In the genomic region with DNA sequence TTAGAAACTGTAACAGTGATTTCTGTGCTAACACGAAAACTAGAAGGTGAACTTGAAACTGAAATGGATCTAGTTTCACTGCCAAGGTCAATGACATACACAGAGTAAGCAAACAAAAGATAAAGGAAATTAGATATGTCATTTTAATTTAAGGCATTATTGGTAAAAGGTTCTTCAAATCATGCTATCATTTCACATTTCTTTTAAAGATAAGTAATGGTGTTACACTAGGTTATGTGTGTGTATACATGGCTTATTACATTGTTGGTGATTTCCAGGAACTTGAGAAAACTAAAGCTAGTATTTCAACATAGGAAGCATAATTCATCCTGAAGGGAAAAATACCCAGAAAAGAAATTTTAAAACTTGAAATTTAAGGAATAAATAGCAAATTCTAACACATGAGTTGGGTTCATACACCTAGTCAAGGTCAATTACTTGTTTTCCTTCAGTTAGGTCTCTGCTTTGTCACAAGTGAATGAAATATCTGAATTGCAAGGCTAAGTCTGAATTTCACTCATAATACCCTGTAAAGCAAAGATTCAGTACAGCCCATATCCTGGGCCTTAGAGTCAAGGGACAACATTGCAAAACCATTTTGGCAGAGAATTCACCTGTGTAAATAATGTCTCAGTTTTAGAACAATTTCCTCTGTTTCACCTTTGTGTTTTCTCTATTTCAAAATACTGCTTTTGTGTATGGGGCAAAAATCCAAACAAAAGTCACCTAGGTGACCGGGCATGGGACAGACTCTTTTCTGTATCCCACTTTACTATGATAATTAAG, we compare ENCODE assay signal across 1 cellular context.
A peak's percentile ranks its signal among the peaks of the same experiment; 100 is the strongest.
TF ChIP-seq lines count a peak whose summit lies in the region.

No MANE protein-coding gene starts in this region.

TF ChIP-seq in HepG2, 621 proteins besides CTCF, POLR2A, EP300 and RAD21 (continued from another document and continues in another):
- TF ChIP-seq, protein P1, sequence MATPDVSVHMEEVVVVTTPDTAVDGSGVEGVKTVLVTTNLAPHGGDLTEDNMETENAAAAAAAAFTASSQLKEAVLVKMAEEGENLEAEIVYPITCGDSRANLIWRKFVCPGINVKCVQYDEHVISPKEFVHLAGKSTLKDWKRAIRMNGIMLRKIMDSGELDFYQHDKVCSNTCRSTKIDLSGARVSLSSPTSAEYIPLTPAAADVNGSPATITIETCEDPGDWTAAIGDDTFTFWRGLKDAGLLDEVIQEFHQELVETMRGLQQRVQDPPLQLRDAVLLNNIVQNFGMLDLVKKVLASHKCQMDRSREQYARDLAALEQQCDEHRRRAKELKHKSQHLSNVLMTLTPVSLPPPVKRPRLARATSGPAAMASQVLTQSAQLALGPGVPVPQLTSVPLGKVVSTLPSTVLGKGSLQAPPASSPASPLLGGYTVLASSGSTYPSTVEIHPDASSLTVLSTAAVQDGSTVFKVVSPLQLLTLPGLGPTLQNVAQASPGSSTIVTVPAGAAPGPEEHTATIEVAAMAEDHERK (CRISPR knock-in tag; IDR thresholded peaks at IDR 0.05; ENCODE audit: low read depth): no peak
- TF ChIP-seq, protein P2, sequence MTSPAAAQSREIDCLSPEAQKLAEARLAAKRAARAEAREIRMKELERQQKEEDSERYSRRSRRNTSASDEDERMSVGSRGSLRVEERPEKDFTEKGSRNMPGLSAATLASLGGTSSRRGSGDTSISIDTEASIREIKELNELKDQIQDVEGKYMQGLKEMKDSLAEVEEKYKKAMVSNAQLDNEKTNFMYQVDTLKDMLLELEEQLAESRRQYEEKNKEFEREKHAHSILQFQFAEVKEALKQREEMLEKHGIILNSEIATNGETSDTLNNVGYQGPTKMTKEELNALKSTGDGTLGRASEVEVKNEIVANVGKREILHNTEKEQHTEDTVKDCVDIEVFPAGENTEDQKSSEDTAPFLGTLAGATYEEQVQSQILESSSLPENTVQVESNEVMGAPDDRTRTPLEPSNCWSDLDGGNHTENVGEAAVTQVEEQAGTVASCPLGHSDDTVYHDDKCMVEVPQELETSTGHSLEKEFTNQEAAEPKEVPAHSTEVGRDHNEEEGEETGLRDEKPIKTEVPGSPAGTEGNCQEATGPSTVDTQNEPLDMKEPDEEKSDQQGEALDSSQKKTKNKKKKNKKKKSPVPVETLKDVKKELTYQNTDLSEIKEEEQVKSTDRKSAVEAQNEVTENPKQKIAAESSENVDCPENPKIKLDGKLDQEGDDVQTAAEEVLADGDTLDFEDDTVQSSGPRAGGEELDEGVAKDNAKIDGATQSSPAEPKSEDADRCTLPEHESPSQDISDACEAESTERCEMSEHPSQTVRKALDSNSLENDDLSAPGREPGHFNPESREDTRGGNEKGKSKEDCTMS (CRISPR knock-in tag; conservative IDR thresholded peaks at IDR 0.05): no peak
- no peak for TF ChIP-seq SYNCRIP (IDR thresholded peaks at IDR 0.05; ENCODE audit: insufficient read depth, low read depth, low read length)
- TF ChIP-seq MXI1 (IDR thresholded peaks at IDR 0.05; ENCODE audit: borderline replicate concordance, low read depth, low read length): no peak
- TF ChIP-seq KLF15 (CRISPR knock-in tag; IDR thresholded peaks at IDR 0.05; ENCODE audit: borderline replicate concordance): no peak
- TF ChIP-seq, protein P3, sequence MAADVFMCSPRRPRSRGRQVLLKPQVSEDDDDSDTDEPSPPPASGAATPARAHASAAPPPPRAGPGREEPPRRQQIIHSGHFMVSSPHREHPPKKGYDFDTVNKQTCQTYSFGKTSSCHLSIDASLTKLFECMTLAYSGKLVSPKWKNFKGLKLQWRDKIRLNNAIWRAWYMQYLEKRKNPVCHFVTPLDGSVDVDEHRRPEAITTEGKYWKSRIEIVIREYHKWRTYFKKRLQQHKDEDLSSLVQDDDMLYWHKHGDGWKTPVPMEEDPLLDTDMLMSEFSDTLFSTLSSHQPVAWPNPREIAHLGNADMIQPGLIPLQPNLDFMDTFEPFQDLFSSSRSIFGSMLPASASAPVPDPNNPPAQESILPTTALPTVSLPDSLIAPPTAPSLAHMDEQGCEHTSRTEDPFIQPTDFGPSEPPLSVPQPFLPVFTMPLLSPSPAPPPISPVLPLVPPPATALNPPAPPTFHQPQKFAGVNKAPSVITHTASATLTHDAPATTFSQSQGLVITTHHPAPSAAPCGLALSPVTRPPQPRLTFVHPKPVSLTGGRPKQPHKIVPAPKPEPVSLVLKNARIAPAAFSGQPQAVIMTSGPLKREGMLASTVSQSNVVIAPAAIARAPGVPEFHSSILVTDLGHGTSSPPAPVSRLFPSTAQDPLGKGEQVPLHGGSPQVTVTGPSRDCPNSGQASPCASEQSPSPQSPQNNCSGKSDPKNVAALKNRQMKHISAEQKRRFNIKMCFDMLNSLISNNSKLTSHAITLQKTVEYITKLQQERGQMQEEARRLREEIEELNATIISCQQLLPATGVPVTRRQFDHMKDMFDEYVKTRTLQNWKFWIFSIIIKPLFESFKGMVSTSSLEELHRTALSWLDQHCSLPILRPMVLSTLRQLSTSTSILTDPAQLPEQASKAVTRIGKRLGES (CRISPR knock-in tag; IDR thresholded peaks at IDR 0.05; ENCODE audit: borderline replicate concordance): no peak
- peak; percentile 10; the same call in 1 of the 2 replicates for TF ChIP-seq MIXL1 (CRISPR knock-in tag; IDR thresholded peaks at IDR 0.05)
- no peak for TF ChIP-seq ZNF598 (CRISPR knock-in tag; IDR thresholded peaks at IDR 0.05; ENCODE audit: borderline replicate concordance)
- TF ChIP-seq ZSCAN29 (CRISPR knock-in tag; conservative IDR thresholded peaks at IDR 0.05): no peak; the same call in 1 of the 2 replicates
- no peak for TF ChIP-seq ZMAT3 (CRISPR knock-in tag; conservative IDR thresholded peaks at IDR 0.05)
- no peak for TF ChIP-seq PHB2 (IDR thresholded peaks at IDR 0.05; ENCODE audit: partially characterized antibody)
- no peak for TF ChIP-seq JUND (CRISPR knock-in tag; IDR thresholded peaks at IDR 0.05)
- no peak for TF ChIP-seq TEAD2 (CRISPR knock-in tag; IDR thresholded peaks at IDR 0.05)
- TF ChIP-seq RFXANK (CRISPR knock-in tag; IDR thresholded peaks at IDR 0.05): no peak
- TF ChIP-seq, protein P4, sequence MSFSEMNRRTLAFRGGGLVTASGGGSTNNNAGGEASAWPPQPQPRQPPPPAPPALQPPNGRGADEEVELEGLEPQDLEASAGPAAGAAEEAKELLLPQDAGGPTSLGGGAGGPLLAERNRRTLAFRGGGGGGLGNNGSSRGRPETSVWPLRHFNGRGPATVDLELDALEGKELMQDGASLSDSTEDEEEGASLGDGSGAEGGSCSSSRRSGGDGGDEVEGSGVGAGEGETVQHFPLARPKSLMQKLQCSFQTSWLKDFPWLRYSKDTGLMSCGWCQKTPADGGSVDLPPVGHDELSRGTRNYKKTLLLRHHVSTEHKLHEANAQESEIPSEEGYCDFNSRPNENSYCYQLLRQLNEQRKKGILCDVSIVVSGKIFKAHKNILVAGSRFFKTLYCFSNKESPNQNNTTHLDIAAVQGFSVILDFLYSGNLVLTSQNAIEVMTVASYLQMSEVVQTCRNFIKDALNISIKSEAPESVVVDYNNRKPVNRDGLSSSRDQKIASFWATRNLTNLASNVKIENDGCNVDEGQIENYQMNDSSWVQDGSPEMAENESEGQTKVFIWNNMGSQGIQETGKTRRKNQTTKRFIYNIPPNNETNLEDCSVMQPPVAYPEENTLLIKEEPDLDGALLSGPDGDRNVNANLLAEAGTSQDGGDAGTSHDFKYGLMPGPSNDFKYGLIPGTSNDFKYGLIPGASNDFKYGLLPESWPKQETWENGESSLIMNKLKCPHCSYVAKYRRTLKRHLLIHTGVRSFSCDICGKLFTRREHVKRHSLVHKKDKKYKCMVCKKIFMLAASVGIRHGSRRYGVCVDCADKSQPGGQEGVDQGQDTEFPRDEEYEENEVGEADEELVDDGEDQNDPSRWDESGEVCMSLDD (CRISPR knock-in tag; IDR thresholded peaks at IDR 0.05; ENCODE audit: borderline replicate concordance): no peak
- TF ChIP-seq BRD4 (CRISPR knock-in tag; IDR thresholded peaks at IDR 0.05): no peak
- TF ChIP-seq ZBTB42 (CRISPR knock-in tag; IDR thresholded peaks at IDR 0.05): no peak
- no peak for TF ChIP-seq ZNF124 (CRISPR knock-in tag; IDR thresholded peaks at IDR 0.05)
- no peak for TF ChIP-seq NFYB (CRISPR knock-in tag; IDR thresholded peaks at IDR 0.05)
- TF ChIP-seq ZNF747 (CRISPR knock-in tag; IDR thresholded peaks at IDR 0.05; ENCODE audit: borderline replicate concordance): peak; percentile 42; the same call in 1 of the 2 replicates
- no peak for TF ChIP-seq ZNF552 (CRISPR knock-in tag; IDR thresholded peaks at IDR 0.05; ENCODE audit: borderline replicate concordance)
- no peak for TF ChIP-seq YEATS4 (CRISPR knock-in tag; IDR thresholded peaks at IDR 0.05; ENCODE audit: borderline replicate concordance)
- TF ChIP-seq HNRNPUL1 (IDR thresholded peaks at IDR 0.05; ENCODE audit: low read depth, low read length): 0 out of 2 replicates have a peak, but pooled peaks have one; percentile 59
- no peak for TF ChIP-seq ZBTB3 (CRISPR knock-in tag; IDR thresholded peaks at IDR 0.05; ENCODE audit: borderline replicate concordance, low read depth)
- TF ChIP-seq ZFP36L1 (CRISPR knock-in tag; IDR thresholded peaks at IDR 0.05): no peak
- no peak for TF ChIP-seq ZC3H4 (CRISPR knock-in tag; IDR thresholded peaks at IDR 0.05; ENCODE audit: borderline replicate concordance)
- TF ChIP-seq, protein P5, sequence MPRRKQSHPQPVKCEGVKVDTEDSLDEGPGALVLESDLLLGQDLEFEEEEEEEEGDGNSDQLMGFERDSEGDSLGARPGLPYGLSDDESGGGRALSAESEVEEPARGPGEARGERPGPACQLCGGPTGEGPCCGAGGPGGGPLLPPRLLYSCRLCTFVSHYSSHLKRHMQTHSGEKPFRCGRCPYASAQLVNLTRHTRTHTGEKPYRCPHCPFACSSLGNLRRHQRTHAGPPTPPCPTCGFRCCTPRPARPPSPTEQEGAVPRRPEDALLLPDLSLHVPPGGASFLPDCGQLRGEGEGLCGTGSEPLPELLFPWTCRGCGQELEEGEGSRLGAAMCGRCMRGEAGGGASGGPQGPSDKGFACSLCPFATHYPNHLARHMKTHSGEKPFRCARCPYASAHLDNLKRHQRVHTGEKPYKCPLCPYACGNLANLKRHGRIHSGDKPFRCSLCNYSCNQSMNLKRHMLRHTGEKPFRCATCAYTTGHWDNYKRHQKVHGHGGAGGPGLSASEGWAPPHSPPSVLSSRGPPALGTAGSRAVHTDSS (CRISPR knock-in tag; conservative IDR thresholded peaks at IDR 0.05): no peak
- no peak for TF ChIP-seq ZNF780A (CRISPR knock-in tag; IDR thresholded peaks at IDR 0.05)
- TF ChIP-seq ZNF883 (CRISPR knock-in tag; IDR thresholded peaks at IDR 0.05; ENCODE audit: not compliant biosample characterization): no peak
- TF ChIP-seq, protein P6, sequence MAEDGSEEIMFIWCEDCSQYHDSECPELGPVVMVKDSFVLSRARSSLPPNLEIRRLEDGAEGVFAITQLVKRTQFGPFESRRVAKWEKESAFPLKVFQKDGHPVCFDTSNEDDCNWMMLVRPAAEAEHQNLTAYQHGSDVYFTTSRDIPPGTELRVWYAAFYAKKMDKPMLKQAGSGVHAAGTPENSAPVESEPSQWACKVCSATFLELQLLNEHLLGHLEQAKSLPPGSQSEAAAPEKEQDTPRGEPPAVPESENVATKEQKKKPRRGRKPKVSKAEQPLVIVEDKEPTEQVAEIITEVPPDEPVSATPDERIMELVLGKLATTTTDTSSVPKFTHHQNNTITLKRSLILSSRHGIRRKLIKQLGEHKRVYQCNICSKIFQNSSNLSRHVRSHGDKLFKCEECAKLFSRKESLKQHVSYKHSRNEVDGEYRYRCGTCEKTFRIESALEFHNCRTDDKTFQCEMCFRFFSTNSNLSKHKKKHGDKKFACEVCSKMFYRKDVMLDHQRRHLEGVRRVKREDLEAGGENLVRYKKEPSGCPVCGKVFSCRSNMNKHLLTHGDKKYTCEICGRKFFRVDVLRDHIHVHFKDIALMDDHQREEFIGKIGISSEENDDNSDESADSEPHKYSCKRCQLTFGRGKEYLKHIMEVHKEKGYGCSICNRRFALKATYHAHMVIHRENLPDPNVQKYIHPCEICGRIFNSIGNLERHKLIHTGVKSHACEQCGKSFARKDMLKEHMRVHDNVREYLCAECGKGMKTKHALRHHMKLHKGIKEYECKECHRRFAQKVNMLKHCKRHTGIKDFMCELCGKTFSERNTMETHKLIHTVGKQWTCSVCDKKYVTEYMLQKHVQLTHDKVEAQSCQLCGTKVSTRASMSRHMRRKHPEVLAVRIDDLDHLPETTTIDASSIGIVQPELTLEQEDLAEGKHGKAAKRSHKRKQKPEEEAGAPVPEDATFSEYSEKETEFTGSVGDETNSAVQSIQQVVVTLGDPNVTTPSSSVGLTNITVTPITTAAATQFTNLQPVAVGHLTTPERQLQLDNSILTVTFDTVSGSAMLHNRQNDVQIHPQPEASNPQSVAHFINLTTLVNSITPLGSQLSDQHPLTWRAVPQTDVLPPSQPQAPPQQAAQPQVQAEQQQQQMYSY (CRISPR knock-in tag; IDR thresholded peaks at IDR 0.05): no peak
- TF ChIP-seq ZZZ3 (CRISPR knock-in tag; IDR thresholded peaks at IDR 0.05; ENCODE audit: borderline replicate concordance): no peak
- TF ChIP-seq, protein P7, sequence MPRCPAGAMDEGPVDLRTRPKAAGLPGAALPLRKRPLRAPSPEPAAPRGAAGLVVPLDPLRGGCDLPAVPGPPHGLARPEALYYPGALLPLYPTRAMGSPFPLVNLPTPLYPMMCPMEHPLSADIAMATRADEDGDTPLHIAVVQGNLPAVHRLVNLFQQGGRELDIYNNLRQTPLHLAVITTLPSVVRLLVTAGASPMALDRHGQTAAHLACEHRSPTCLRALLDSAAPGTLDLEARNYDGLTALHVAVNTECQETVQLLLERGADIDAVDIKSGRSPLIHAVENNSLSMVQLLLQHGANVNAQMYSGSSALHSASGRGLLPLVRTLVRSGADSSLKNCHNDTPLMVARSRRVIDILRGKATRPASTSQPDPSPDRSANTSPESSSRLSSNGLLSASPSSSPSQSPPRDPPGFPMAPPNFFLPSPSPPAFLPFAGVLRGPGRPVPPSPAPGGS (CRISPR knock-in tag; IDR thresholded peaks at IDR 0.05): no peak
- no peak for TF ChIP-seq EEA1 (CRISPR knock-in tag; IDR thresholded peaks at IDR 0.05; ENCODE audit: borderline replicate concordance)
- no peak for TF ChIP-seq ZNF337 (CRISPR knock-in tag; IDR thresholded peaks at IDR 0.05; ENCODE audit: borderline replicate concordance, low read depth)
- no peak for TF ChIP-seq ZNF549 (CRISPR knock-in tag; IDR thresholded peaks at IDR 0.05)
- no peak for TF ChIP-seq NFKBIZ (CRISPR knock-in tag; IDR thresholded peaks at IDR 0.05)
- TF ChIP-seq, protein P8, sequence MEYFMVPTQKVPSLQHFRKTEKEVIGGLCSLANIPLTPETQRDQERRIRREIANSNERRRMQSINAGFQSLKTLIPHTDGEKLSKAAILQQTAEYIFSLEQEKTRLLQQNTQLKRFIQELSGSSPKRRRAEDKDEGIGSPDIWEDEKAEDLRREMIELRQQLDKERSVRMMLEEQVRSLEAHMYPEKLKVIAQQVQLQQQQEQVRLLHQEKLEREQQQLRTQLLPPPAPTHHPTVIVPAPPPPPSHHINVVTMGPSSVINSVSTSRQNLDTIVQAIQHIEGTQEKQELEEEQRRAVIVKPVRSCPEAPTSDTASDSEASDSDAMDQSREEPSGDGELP (IDR thresholded peaks at IDR 0.05; ENCODE audit: borderline replicate concordance, low read depth): peak; percentile 80; the same call in 1 of the 2 replicates
- peak; percentile 83 for TF ChIP-seq ASH2L (IDR thresholded peaks at IDR 0.05; ENCODE audit: insufficient read length, low read depth, low read length)
- TF ChIP-seq ZNF775 (CRISPR knock-in tag; IDR thresholded peaks at IDR 0.05; ENCODE audit: borderline replicate concordance): no peak
- no peak for TF ChIP-seq ZFAT (CRISPR knock-in tag; conservative IDR thresholded peaks at IDR 0.05)
